In the genomic region with DNA sequence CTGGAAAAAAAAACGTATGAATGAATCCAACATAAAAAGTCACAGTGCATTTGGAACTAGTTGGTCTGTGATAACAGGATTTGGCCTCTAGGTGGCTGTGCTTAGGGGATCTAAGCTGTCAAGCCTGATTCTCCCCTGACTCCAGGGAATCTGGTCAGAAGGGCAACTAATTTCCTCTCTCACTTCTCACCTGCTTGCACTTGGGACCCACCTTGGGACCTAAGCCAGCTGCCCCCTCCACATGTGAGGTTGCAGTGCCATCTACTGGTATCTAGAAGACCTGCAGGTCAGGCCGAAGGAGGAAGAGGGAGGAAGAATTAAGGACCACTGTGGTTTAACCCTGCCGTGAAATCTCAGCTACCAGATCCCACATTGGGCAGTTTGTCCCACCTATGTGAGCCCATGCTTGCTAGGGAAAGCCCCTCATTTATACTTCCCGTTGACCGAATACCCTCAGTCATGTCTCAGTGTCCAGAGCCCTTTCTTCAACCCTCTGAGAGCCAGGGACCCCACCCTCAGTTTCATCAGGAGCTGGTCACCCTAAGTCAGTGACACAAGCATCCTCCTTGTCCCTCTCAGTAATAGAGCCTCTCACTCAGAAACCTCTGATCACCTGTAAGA, we compare ENCODE assay signal across 1 cellular context.
TF ChIP-seq lines count a peak whose summit lies in the region.

No MANE protein-coding gene starts in this region.

TF ChIP-seq in HepG2, 621 proteins besides CTCF, POLR2A, EP300 and RAD21 (continued from another document and continues in another):
- TF ChIP-seq, protein P1, sequence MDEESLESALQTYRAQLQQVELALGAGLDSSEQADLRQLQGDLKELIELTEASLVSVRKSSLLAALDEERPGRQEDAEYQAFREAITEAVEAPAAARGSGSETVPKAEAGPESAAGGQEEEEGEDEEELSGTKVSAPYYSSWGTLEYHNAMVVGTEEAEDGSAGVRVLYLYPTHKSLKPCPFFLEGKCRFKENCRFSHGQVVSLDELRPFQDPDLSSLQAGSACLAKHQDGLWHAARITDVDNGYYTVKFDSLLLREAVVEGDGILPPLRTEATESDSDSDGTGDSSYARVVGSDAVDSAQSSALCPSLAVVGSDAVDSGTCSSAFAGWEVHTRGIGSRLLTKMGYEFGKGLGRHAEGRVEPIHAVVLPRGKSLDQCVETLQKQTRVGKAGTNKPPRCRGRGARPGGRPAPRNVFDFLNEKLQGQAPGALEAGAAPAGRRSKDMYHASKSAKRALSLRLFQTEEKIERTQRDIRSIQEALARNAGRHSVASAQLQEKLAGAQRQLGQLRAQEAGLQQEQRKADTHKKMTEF (CRISPR knock-in tag; IDR thresholded peaks at IDR 0.05): peak; percentile 48; the same call in 1 of the 2 replicates
- TF ChIP-seq ELF1 (CRISPR knock-in tag; IDR thresholded peaks at IDR 0.05): peak; percentile 48; the same call in 1 of the 2 replicates
- peak; percentile 80 for TF ChIP-seq GATAD2A (CRISPR knock-in tag; IDR thresholded peaks at IDR 0.05)
- no peak for TF ChIP-seq ARNT2 (CRISPR knock-in tag; IDR thresholded peaks at IDR 0.05; ENCODE audit: low read depth)
- TF ChIP-seq, protein P2, sequence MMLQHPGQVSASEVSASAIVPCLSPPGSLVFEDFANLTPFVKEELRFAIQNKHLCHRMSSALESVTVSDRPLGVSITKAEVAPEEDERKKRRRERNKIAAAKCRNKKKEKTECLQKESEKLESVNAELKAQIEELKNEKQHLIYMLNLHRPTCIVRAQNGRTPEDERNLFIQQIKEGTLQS (CRISPR knock-in tag; IDR thresholded peaks at IDR 0.05): no peak
- TF ChIP-seq ZNF451 (CRISPR knock-in tag; IDR thresholded peaks at IDR 0.05): 0 out of 2 replicates have a peak, but pooled peaks have one; percentile 37
- TF ChIP-seq ZNF20 (CRISPR knock-in tag; IDR thresholded peaks at IDR 0.05): no peak
- no peak; the same call in 1 of the 2 replicates for TF ChIP-seq HMG20A (CRISPR knock-in tag; IDR thresholded peaks at IDR 0.05; ENCODE audit: borderline replicate concordance)
- no peak for TF ChIP-seq HMGA1 (CRISPR knock-in tag; conservative IDR thresholded peaks at IDR 0.05)
- TF ChIP-seq MAFK (conservative IDR thresholded peaks at IDR 0.05 in 1 of 2, IDR thresholded peaks at IDR 0.05 in 1 of 2; ENCODE audit: low read length in 2 of 2): no peak
- TF ChIP-seq ZNF570 (CRISPR knock-in tag; IDR thresholded peaks at IDR 0.05; ENCODE audit: borderline replicate concordance): no peak
- TF ChIP-seq SP1 (IDR thresholded peaks at IDR 0.05): no peak
- TF ChIP-seq SP1 (CRISPR knock-in tag; IDR thresholded peaks at IDR 0.05): no peak
- TF ChIP-seq, protein P3, sequence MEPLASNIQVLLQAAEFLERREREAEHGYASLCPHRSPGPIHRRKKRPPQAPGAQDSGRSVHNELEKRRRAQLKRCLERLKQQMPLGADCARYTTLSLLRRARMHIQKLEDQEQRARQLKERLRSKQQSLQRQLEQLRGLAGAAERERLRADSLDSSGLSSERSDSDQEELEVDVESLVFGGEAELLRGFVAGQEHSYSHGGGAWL (CRISPR knock-in tag; IDR thresholded peaks at IDR 0.05): no peak
- no peak for TF ChIP-seq PHB2 (IDR thresholded peaks at IDR 0.05; ENCODE audit: partially characterized antibody)
- TF ChIP-seq, protein P4, sequence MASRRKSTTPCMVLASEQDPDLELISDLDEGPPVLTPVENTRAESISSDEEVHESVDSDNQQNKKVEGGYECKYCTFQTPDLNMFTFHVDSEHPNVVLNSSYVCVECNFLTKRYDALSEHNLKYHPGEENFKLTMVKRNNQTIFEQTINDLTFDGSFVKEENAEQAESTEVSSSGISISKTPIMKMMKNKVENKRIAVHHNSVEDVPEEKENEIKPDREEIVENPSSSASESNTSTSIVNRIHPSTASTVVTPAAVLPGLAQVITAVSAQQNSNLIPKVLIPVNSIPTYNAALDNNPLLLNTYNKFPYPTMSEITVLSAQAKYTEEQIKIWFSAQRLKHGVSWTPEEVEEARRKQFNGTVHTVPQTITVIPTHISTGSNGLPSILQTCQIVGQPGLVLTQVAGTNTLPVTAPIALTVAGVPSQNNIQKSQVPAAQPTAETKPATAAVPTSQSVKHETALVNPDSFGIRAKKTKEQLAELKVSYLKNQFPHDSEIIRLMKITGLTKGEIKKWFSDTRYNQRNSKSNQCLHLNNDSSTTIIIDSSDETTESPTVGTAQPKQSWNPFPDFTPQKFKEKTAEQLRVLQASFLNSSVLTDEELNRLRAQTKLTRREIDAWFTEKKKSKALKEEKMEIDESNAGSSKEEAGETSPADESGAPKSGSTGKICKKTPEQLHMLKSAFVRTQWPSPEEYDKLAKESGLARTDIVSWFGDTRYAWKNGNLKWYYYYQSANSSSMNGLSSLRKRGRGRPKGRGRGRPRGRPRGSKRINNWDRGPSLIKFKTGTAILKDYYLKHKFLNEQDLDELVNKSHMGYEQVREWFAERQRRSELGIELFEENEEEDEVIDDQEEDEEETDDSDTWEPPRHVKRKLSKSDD (CRISPR knock-in tag; IDR thresholded peaks at IDR 0.05; ENCODE audit: low read depth): no peak
- no peak for TF ChIP-seq ARNTL (CRISPR knock-in tag; IDR thresholded peaks at IDR 0.05)
- TF ChIP-seq TAF15 (IDR thresholded peaks at IDR 0.05; ENCODE audit: low read depth, low read length, poor library complexity, severe bottlenecking): no peak
- TF ChIP-seq, protein P5, sequence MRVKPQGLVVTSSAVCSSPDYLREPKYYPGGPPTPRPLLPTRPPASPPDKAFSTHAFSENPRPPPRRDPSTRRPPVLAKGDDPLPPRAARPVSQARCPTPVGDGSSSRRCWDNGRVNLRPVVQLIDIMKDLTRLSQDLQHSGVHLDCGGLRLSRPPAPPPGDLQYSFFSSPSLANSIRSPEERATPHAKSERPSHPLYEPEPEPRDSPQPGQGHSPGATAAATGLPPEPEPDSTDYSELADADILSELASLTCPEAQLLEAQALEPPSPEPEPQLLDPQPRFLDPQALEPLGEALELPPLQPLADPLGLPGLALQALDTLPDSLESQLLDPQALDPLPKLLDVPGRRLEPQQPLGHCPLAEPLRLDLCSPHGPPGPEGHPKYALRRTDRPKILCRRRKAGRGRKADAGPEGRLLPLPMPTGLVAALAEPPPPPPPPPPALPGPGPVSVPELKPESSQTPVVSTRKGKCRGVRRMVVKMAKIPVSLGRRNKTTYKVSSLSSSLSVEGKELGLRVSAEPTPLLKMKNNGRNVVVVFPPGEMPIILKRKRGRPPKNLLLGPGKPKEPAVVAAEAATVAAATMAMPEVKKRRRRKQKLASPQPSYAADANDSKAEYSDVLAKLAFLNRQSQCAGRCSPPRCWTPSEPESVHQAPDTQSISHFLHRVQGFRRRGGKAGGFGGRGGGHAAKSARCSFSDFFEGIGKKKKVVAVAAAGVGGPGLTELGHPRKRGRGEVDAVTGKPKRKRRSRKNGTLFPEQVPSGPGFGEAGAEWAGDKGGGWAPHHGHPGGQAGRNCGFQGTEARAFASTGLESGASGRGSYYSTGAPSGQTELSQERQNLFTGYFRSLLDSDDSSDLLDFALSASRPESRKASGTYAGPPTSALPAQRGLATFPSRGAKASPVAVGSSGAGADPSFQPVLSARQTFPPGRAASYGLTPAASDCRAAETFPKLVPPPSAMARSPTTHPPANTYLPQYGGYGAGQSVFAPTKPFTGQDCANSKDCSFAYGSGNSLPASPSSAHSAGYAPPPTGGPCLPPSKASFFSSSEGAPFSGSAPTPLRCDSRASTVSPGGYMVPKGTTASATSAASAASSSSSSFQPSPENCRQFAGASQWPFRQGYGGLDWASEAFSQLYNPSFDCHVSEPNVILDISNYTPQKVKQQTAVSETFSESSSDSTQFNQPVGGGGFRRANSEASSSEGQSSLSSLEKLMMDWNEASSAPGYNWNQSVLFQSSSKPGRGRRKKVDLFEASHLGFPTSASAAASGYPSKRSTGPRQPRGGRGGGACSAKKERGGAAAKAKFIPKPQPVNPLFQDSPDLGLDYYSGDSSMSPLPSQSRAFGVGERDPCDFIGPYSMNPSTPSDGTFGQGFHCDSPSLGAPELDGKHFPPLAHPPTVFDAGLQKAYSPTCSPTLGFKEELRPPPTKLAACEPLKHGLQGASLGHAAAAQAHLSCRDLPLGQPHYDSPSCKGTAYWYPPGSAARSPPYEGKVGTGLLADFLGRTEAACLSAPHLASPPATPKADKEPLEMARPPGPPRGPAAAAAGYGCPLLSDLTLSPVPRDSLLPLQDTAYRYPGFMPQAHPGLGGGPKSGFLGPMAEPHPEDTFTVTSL (CRISPR knock-in tag; IDR thresholded peaks at IDR 0.05; ENCODE audit: borderline replicate concordance): no peak
- no peak for TF ChIP-seq NFRKB (IDR thresholded peaks at IDR 0.05)
- TF ChIP-seq ZBTB20 (CRISPR knock-in tag; IDR thresholded peaks at IDR 0.05; ENCODE audit: borderline replicate concordance, low read depth): peak; percentile 59; the same call in 1 of the 2 replicates
- TF ChIP-seq ZNF543 (CRISPR knock-in tag; IDR thresholded peaks at IDR 0.05): no peak
- TF ChIP-seq GTF3A (CRISPR knock-in tag; conservative IDR thresholded peaks at IDR 0.05): no peak
- no peak for TF ChIP-seq RBM39 (IDR thresholded peaks at IDR 0.05; ENCODE audit: low read depth, low read length, poor library complexity, severe bottlenecking)
- TF ChIP-seq MXI1 (IDR thresholded peaks at IDR 0.05; ENCODE audit: borderline replicate concordance, low read depth, low read length): peak; percentile 41; the same call in 1 of the 3 replicates
- no peak for TF ChIP-seq ZNF383 (CRISPR knock-in tag; IDR thresholded peaks at IDR 0.05; ENCODE audit: borderline replicate concordance)
- TF ChIP-seq, protein P6, sequence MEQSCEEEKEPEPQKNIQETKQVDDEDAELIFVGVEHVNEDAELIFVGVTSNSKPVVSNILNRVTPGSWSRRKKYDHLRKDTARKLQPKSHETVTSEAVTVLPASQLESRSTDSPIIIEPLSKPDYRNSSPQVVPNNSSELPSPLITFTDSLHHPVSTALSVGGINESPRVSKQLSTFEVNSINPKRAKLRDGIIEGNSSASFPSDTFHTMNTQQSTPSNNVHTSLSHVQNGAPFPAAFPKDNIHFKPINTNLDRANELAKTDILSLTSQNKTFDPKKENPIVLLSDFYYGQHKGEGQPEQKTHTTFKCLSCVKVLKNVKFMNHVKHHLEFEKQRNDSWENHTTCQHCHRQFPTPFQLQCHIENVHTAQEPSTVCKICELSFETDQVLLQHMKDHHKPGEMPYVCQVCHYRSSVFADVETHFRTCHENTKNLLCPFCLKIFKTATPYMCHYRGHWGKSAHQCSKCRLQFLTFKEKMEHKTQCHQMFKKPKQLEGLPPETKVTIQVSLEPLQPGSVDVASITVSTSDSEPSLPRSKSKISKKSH (CRISPR knock-in tag; IDR thresholded peaks at IDR 0.05; ENCODE audit: borderline replicate concordance): no peak
- no peak for TF ChIP-seq ZNF121 (CRISPR knock-in tag; IDR thresholded peaks at IDR 0.05)
- no peak for TF ChIP-seq ZNF207 (IDR thresholded peaks at IDR 0.05; ENCODE audit: borderline replicate concordance)
- TF ChIP-seq GPN1 (CRISPR knock-in tag; IDR thresholded peaks at IDR 0.05; ENCODE audit: borderline replicate concordance): no peak
- no peak for TF ChIP-seq ZKSCAN1 (IDR thresholded peaks at IDR 0.05; ENCODE audit: low read length)
- no peak for TF ChIP-seq ZNF619 (CRISPR knock-in tag; IDR thresholded peaks at IDR 0.05)
- TF ChIP-seq, protein P7, sequence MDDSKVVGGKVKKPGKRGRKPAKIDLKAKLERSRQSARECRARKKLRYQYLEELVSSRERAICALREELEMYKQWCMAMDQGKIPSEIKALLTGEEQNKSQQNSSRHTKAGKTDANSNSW (CRISPR knock-in tag; IDR thresholded peaks at IDR 0.05; ENCODE audit: borderline replicate concordance): no peak
- TF ChIP-seq ZNF264 (CRISPR knock-in tag; IDR thresholded peaks at IDR 0.05): no peak
- TF ChIP-seq, protein P8, sequence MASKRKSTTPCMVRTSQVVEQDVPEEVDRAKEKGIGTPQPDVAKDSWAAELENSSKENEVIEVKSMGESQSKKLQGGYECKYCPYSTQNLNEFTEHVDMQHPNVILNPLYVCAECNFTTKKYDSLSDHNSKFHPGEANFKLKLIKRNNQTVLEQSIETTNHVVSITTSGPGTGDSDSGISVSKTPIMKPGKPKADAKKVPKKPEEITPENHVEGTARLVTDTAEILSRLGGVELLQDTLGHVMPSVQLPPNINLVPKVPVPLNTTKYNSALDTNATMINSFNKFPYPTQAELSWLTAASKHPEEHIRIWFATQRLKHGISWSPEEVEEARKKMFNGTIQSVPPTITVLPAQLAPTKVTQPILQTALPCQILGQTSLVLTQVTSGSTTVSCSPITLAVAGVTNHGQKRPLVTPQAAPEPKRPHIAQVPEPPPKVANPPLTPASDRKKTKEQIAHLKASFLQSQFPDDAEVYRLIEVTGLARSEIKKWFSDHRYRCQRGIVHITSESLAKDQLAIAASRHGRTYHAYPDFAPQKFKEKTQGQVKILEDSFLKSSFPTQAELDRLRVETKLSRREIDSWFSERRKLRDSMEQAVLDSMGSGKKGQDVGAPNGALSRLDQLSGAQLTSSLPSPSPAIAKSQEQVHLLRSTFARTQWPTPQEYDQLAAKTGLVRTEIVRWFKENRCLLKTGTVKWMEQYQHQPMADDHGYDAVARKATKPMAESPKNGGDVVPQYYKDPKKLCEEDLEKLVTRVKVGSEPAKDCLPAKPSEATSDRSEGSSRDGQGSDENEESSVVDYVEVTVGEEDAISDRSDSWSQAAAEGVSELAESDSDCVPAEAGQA (IDR thresholded peaks at IDR 0.05; ENCODE audit: low read depth): no peak
- TF ChIP-seq, protein P8 (CRISPR knock-in tag; IDR thresholded peaks at IDR 0.05; ENCODE audit: borderline replicate concordance): no peak
- TF ChIP-seq, protein P9, sequence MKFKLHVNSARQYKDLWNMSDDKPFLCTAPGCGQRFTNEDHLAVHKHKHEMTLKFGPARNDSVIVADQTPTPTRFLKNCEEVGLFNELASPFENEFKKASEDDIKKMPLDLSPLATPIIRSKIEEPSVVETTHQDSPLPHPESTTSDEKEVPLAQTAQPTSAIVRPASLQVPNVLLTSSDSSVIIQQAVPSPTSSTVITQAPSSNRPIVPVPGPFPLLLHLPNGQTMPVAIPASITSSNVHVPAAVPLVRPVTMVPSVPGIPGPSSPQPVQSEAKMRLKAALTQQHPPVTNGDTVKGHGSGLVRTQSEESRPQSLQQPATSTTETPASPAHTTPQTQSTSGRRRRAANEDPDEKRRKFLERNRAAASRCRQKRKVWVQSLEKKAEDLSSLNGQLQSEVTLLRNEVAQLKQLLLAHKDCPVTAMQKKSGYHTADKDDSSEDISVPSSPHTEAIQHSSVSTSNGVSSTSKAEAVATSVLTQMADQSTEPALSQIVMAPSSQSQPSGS (CRISPR knock-in tag; IDR thresholded peaks at IDR 0.05): peak; percentile 16; the same call in 1 of the 2 replicates
- no peak for TF ChIP-seq ZNF234 (CRISPR knock-in tag; conservative IDR thresholded peaks at IDR 0.05)
